Comparison of ENCODE assay signal across 21 cellular contexts in genomic region chr6:148027201-148027600, GRCh38.
DNase-seq lines count a peak whose midpoint lies in the region; TF ChIP-seq lines count a peak whose summit lies in the region.
"Had no signal": no experiment of that assay in that cellular context is flagged by ENCODE, and none has a peak within 500 bp of the region (broad histone marks: within the 10 kb centered on the region; RNA-seq: fewer than 3 reads in every experiment).

No MANE protein-coding gene starts in this region.

- no peak overlapping the region for H3K4me3 ChIP-seq in Caco-2 (ENCODE audit: low read depth, low read length)
- H3K4me3 ChIP-seq: ascending aorta, GM23248 had no signal

- intact Hi-C loops in Caco-2 (cut with micrococcal nuclease; ENCODE audit: unreplicated experiment) = no loop called here

- H3K27me3 Mint-ChIP-seq in Caco-2 (ENCODE audit: insufficient read depth, unreplicated experiment) = no peaks in the 10 kb centered on the region
- H3K27me3 Mint-ChIP-seq: activated naive CD4-positive, alpha-beta T cell treated with anti-CD3 and anti-CD28 coated beads, Interleukin-2, amount 10 ng/mL, durations not matched to agents 7 days and 5 days had no signal

- no peak overlapping the region for H3K4me3 Mint-ChIP-seq in Caco-2 (ENCODE audit: unreplicated experiment)
- H3K4me3 Mint-ChIP-seq: activated CD8-positive, alpha-beta T cell treated with anti-CD3 and anti-CD28 coated beads, Interleukin-2, amount 10 ng/mL, durations not matched to agents 7 days and 5 days; activated naive CD4-positive, alpha-beta T cell treated with anti-CD3 and anti-CD28 coated beads, Interleukin-2, amount 10 ng/mL, durations not matched to agents 7 days and 5 days; activated T-cell treated with anti-CD3 and anti-CD28 coated beads, Interleukin-2, amount 50 U/mL, for 4 hours; neural crest cell; T-helper 1 cell treated with Interleukin-12 subunit alpha and Interleukin-12 subunit beta and Interleukin-4 antibody, amounts not matched to agents 30 μg/mL and 1 μg/mL, for 36 hours had no signal

- peak; percentile 2 for DNase-seq in NCI-H2227 (lab: John Stamatoyannopoulos, UW; ENCODE audit: unreplicated experiment)
- DNase-seq in NCI-H2227 treated with DMSO at 0.1 percent for 48 hours (lab: John Stamatoyannopoulos, UW) = no peak
- peak; percentile 4 for DNase-seq in NCI-H345 (lab: John Stamatoyannopoulos, UW)
- DNase-seq in epithelial cell of prostate (ENCODE audit: low read depth, low spot score) = peak; percentile 44
- DNase-seq in Caco-2 = no peak
- no peak for DNase-seq in NCI-H82 (lab: John Stamatoyannopoulos, UW)
- no peak for DNase-seq in CD1c-positive myeloid dendritic cell (ENCODE audit: extremely low spot score)
- DNase-seq in T1000 (lab: John Stamatoyannopoulos, UW) = no peak
- DNase-seq: activated CD8-positive, alpha-beta T cell treated with anti-CD3 and anti-CD28 coated beads, Interleukin-2, amount 10 ng/mL, durations not matched to agents 7 days and 5 days; activated naive CD4-positive, alpha-beta T cell treated with anti-CD3 and anti-CD28 coated beads, Interleukin-2, amount 10 ng/mL, durations not matched to agents 7 days and 5 days; activated T-cell treated with anti-CD3 and anti-CD28 coated beads, Interleukin-2, amount 50 U/mL, for 4 hours; GM23248; IMR-90; kidney; midbrain; SIG-M5; WERI-Rb-1 had no signal

- H3K27ac Mint-ChIP-seq in Caco-2 (ENCODE audit: unreplicated experiment) = no peak overlapping the region
- H3K27ac Mint-ChIP-seq: activated CD8-positive, alpha-beta T cell treated with anti-CD3 and anti-CD28 coated beads, Interleukin-2, amount 10 ng/mL, durations not matched to agents 7 days and 5 days; activated naive CD4-positive, alpha-beta T cell treated with anti-CD3 and anti-CD28 coated beads, Interleukin-2, amount 10 ng/mL, durations not matched to agents 7 days and 5 days; T-helper 1 cell treated with Interleukin-12 subunit alpha and Interleukin-12 subunit beta and Interleukin-4 antibody, amounts not matched to agents 30 μg/mL and 1 μg/mL, for 36 hours had no signal

- no peak for TF ChIP-seq CTCF in Caco-2 (IDR thresholded peaks at IDR 0.05; ENCODE audit: insufficient read depth in 1 of 2, low read depth in 1 of 2, low read length in 1 of 2, severe bottlenecking in 1 of 2, unreplicated experiment in 1 of 2)

- CTCF ChIA-PET in Caco-2 (lab: Charles Lee) = no interaction called here

- no peaks in the 10 kb centered on the region for H3K36me3 Mint-ChIP-seq in Caco-2 (ENCODE audit: insufficient read depth, unreplicated experiment)
- H3K36me3 Mint-ChIP-seq: activated naive CD4-positive, alpha-beta T cell treated with anti-CD3 and anti-CD28 coated beads, Interleukin-2, amount 10 ng/mL, durations not matched to agents 7 days and 5 days had no signal

- peaks cover 6% of the 10 kb centered on the region for H3K9me3 Mint-ChIP-seq in Caco-2 (ENCODE audit: unreplicated experiment)
- H3K9me3 Mint-ChIP-seq: T-helper 1 cell treated with Interleukin-12 subunit alpha and Interleukin-12 subunit beta and Interleukin-4 antibody, amounts not matched to agents 30 μg/mL and 1 μg/mL, for 36 hours had no signal

- POLR2A ChIA-PET in Caco-2 (lab: Charles Lee) = no interaction called here

- no peaks in the 10 kb centered on the region for H3K4me1 ChIP-seq in Caco-2
- H3K4me1 ChIP-seq: ascending aorta had no signal

- no peaks in the 10 kb centered on the region for H3K36me3 ChIP-seq in Caco-2 (ENCODE audit: control insufficient read depth, insufficient read depth, low read length)
- H3K36me3 ChIP-seq: ascending aorta, WERI-Rb-1 had no signal

- no TSS peak for BruUV-seq in Caco-2 (replicated peaks; lab: Mats Ljungman, UMichigan)

- H3K27me3 ChIP-seq in Caco-2 (replicated peaks; ENCODE audit: control insufficient read depth, insufficient read depth, low read length) = no peaks in the 10 kb centered on the region
- H3K27me3 ChIP-seq: ascending aorta had no signal

- H3K27ac ChIP-seq in epithelial cell of prostate = no peak overlapping the region
- H3K27ac ChIP-seq: 22Rv1, ascending aorta, GM23248, WERI-Rb-1 had no signal

- H3K9me3 ChIP-seq in Caco-2 = no peaks in the 10 kb centered on the region
- H3K9me3 ChIP-seq: ascending aorta had no signal

- no peaks in the 10 kb centered on the region for H3K4me1 Mint-ChIP-seq in Caco-2 (ENCODE audit: low read depth, unreplicated experiment)
- H3K4me1 Mint-ChIP-seq: activated naive CD4-positive, alpha-beta T cell treated with anti-CD3 and anti-CD28 coated beads, Interleukin-2, amount 10 ng/mL, durations not matched to agents 7 days and 5 days; neural crest cell had no signal

Comparison
In these comparisons a context has a peak if more than half of its experiments do, and no peak if none do; other contexts are left out.
1. DNase-seq: peak in NCI-H2227 (single experiment), NCI-H345 (single experiment) and epithelial cell of prostate (single experiment); none in NCI-H2227 treated with DMSO at 0.1 percent for 48 hours (single experiment), Caco-2 (0 of 2), NCI-H82 (single experiment), CD1c-positive myeloid dendritic cell (single experiment) and T1000 (single experiment).